ENCODE assay signal across 8 cellular contexts in the genomic region with DNA sequence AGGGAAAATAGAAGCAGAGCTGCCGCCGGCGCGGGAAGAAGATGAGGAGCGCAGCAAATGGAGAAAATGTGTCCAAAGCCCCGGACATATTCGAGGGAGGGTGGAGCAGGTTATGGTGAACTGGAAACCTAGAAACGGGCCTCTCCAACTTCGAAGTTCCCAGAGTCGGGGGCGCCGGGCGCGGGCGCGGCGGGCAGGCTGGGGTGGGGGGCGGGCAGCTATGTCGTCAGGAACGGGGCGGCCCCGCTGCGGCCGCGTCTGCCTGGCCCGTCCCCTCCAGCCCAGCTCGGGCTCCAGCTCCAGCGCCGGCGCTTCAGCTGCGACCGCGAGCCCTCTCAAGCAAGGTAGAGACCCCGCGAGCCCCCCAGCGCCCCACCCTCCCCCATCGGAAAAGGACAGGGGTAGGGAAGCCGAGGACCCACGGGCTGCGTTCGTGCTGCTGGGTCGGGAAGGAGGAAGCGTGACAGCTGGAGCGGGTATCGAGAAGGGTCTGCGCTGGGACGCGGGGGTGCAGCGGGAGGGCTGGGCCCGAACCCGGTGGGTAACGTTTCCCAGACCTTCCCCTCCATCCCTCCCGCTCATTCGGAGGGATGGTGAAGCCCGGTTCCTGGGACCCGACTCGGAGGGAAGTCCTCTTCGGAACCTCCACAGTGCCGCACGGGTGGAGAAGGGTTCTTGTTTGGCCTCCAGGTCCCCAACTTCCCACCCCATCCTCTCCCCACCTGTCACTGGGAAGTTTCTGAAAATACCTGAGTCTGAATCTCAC. TPM values are rescaled to one million over a fixed set of nuclear protein-coding genes. Genes with fewer than 3 reads are reported as not detected.
A peak's percentile ranks its signal among the peaks of the same experiment; 100 is the strongest.
DNase-seq lines count a peak whose midpoint lies in the region; ATAC-seq and TF ChIP-seq lines count a peak whose summit lies in the region.

No MANE protein-coding gene starts in this region.

- peak overlapping the region; percentile 96 to 99 for H3K27ac Mint-ChIP-seq in T-cell
- H3K27ac Mint-ChIP-seq in stimulated activated memory B cell treated with anti-CD40 and anti-IgM and Interleukin-4, amounts not matched to agents 10 μg/mL and 1 μg/mL and 100 μg/mL, for 72 hours, result peak overlapping the region; percentile 95

- H3K27ac ChIP-seq in coronary artery, result peak overlapping the region; percentile 81 to 87

- peak overlapping the region; percentile 96 to 100 (median 97) for H3K4me3 Mint-ChIP-seq in T-cell
- H3K4me3 Mint-ChIP-seq in stimulated activated memory B cell treated with anti-CD40 and anti-IgM and Interleukin-4, amounts not matched to agents 10 μg/mL and 1 μg/mL and 100 μg/mL, for 72 hours, result peak overlapping the region; percentile 95

- no peak for ATAC-seq in T-cell (replicated peaks in 1 of 4)
- peak; percentile 24 for ATAC-seq in left lobe of liver
- ATAC-seq in stimulated activated memory B cell treated with anti-CD40 and anti-IgM and Interleukin-4, amounts not matched to agents 10 μg/mL and 1 μg/mL and 100 μg/mL, for 72 hours, result no peak
- no peak for ATAC-seq in GM21381 (IDR thresholded peaks at IDR 0.05; ENCODE audit: unreplicated experiment)

- peaks cover 56 to 77% (median 70%) of the 10 kb centered on the region in 3 donors for H3K4me1 Mint-ChIP-seq in T-cell
- peaks cover 60% of the 10 kb centered on the region for H3K4me1 Mint-ChIP-seq in stimulated activated memory B cell treated with anti-CD40 and anti-IgM and Interleukin-4, amounts not matched to agents 10 μg/mL and 1 μg/mL and 100 μg/mL, for 72 hours

- TF ChIP-seq CTCF in AG04449 (IDR thresholded peaks at IDR 0.05; ENCODE audit: insufficient read depth, low read length, missing control alignments), result no peak
- TF ChIP-seq CTCF in coronary artery (IDR thresholded peaks at IDR 0.05), result no peak

- no peaks in the 10 kb centered on the region for H3K27me3 Mint-ChIP-seq in T-cell
- H3K27me3 Mint-ChIP-seq in stimulated activated memory B cell treated with anti-CD40 and anti-IgM and Interleukin-4, amounts not matched to agents 10 μg/mL and 1 μg/mL and 100 μg/mL, for 72 hours, result no peaks in the 10 kb centered on the region

- CTCF ChIA-PET in AG04449 (lab: Yijun Ruan, JAX), result interaction anchor here (0.7 to 11.1 kb wide), 15 partner anchors 8 to 193 kb away, joined by 3 to 206 read pairs (median 10); a partner anchor contains a TSS
- CTCF ChIA-PET in T-cell (lab: Charles Lee), result interaction anchor here in 1 of 2 donors (1.1 kb wide), 1 partner anchor 8 kb away, joined by 6 read pairs; no protein-coding TSS in a partner anchor

- in situ Hi-C loops in GM18951 (cut with MboI; ENCODE audit: low sequenced_read_pairs, unreplicated experiment), result no loop called here

- TF ChIP-seq POLR2A in GM18951 (IDR thresholded peaks at IDR 0.05; ENCODE audit: extremely low read depth, insufficient read depth, insufficient read length), result peak; percentile 51

- peaks cover 34% of the 10 kb centered on the region for H3K36me3 Mint-ChIP-seq in T-cell
- peaks cover 19% of the 10 kb centered on the region for H3K36me3 Mint-ChIP-seq in stimulated activated memory B cell treated with anti-CD40 and anti-IgM and Interleukin-4, amounts not matched to agents 10 μg/mL and 1 μg/mL and 100 μg/mL, for 72 hours

- POLR2A ChIA-PET in AG04449 (lab: Yijun Ruan, JAX), result interaction anchor here (0.6 to 1.1 kb wide), 4 partner anchors 8 to 114 kb away, joined by 3 to 5 read pairs (median 3); a partner anchor contains a TSS
- POLR2A ChIA-PET in T-cell (lab: Charles Lee), result no interaction called here

- H3K4me3 ChIP-seq in AG04449 (ENCODE audit: low read depth, low read length) (peak overlapping the region; percentile 83), coronary artery (peak overlapping the region; percentile 87)

- no peaks in the 10 kb centered on the region for H3K9me3 Mint-ChIP-seq in T-cell
- H3K9me3 Mint-ChIP-seq in stimulated activated memory B cell treated with anti-CD40 and anti-IgM and Interleukin-4, amounts not matched to agents 10 μg/mL and 1 μg/mL and 100 μg/mL, for 72 hours, result no peaks in the 10 kb centered on the region

- no peak for DNase-seq in AG04449 (ENCODE audit: low read depth, low spot score)
- peak in 5 of 34 experiments; percentile 12 to 43 (median 33) for DNase-seq in T-cell
- DNase-seq in coronary artery (ENCODE audit: low spot score), result peak; percentile 86
- peak; percentile 55 for DNase-seq in left lobe of liver (ENCODE audit: low spot score)
- no peak for DNase-seq in COLO829 (ENCODE audit: low spot score)

RNA-seq across cellular contexts. Expression of a gene that starts 1.0 kb away (rescaled TPM):
- 1,000 to 10,000 TPM in 4 of 5 donors, 100 to 1,000 TPM in 1; 896 to 1,314 (median 1,231) TPM for total RNA-seq in T-cell
- 4.9 TPM for total RNA-seq in left lobe of liver

RNA-seq across cellular contexts. Expression of a gene that starts 4.3 kb away (rescaled TPM):
- total RNA-seq in T-cell (10 to 100 TPM; 21.7 to 40.9 (median 30.7) TPM), left lobe of liver (16.5 TPM)

RNA-seq across cellular contexts. Expression of a gene that starts 33.9 kb away (rescaled TPM):
- total RNA-seq in T-cell (under 1 TPM in 1 of 5 donors, not detected in 4; 0.20 TPM), left lobe of liver (5.4 TPM)

RNA-seq across cellular contexts. Expression of a gene that starts 34.7 kb away (rescaled TPM):
- total RNA-seq in T-cell, result 10 to 100 TPM; 17.8 to 32.3 (median 23.3) TPM
- 11.0 TPM for total RNA-seq in left lobe of liver

RNA-seq across cellular contexts. Expression of a gene that starts 41.9 kb away (rescaled TPM):
- total RNA-seq in T-cell (10 to 100 TPM; 58.6 to 99.8 (median 85.7) TPM), left lobe of liver (46.5 TPM)

Comparison
In these comparisons a context has a peak if more than half of its experiments do, and no peak if none do; other contexts are left out.
1. DNase-seq: peak in coronary artery (single experiment) and left lobe of liver (single experiment); none in AG04449 (single experiment) and COLO829 (single experiment).
2. RNA of a gene that starts 1.0 kb away (total RNA-seq): 896 to 1,314 TPM in T-cell; 4.9 TPM in left lobe of liver (single experiment); every median in the first group is over 100 times any median in the second.